7 cellular contexts compared by ENCODE assay signal in the genomic region with DNA sequence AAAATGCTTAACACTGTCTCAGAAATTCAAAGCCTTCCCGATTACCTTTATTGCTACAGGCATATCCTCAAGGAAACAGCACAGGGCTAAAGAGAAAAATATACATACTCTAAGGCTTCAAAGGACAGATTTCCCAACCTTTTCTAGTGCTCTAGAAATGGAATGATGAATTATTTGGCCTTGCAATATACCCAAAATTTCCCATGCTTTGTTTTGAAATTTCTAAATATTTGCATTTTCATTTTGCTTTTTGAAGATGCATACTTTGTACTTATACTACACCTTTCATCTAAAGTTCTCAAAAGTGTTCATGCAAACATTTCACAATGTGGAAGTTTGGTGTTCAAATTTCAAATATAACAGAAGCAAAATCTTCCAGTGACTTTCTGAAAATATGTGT.
"Had no signal": no experiment of that assay in that cellular context is flagged by ENCODE, and none has a peak within 500 bp of the region (broad histone marks: within the 10 kb centered on the region; RNA-seq: fewer than 3 reads in every experiment).

No MANE protein-coding gene starts in this region.

- H3K27ac Mint-ChIP-seq: GM23338, H9 had no signal

- DNase-seq: H9, HCEC 1CT, IMR-90, KG1 had no signal

- ATAC-seq: GM23338, K562 had no signal

- H3K9me3 Mint-ChIP-seq: GM23338, H9 had no signal

- H3K4me3 ChIP-seq: GM23338, K562 had no signal

- H3K27ac ChIP-seq: HL-60 had no signal

- H3K4me3 Mint-ChIP-seq: GM23338, H9 had no signal
